ENCODE assay signal across 1 cellular context in the genomic region with DNA sequence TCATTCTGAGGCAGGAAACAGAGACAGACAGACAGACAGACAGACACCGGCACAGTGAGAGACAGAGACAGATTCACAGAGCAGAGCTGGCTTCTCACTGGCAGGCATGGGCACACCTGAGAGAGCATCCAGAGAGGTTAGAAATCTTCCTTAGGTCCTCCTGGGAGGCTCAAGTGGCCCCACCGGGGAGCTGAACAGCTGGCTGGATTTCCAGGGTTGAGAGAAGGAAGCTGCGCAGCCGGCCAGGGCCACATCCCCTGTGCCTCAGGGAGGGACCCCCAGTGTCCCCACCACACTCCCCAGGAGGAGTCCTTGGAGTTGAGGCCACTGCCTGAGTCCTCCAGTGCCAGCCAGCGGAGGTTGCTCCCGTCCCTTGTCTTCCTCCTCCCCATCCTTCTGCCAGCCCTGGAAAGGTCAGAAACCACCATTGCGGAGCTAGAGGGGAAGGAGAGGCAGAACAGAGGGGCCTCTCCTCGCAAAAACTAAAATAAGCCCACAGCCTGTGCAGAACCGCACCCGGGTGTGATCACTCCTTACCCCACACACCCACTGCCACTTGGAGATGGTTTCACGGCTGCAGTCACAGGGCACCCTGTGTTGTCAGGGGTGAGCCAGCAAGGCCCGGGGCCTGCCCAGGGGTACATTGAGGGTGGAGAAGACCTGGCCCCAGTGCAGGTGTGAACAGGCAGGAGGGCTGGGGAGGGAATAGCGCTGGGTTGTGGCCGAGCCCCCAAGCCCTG.
TF ChIP-seq lines count a peak whose summit lies in the region.

No MANE protein-coding gene starts in this region.

TF ChIP-seq in HEK293, 187 proteins besides CTCF, POLR2A, EP300 and RAD21 (continued from another document):
- TF ChIP-seq, protein P1, sequence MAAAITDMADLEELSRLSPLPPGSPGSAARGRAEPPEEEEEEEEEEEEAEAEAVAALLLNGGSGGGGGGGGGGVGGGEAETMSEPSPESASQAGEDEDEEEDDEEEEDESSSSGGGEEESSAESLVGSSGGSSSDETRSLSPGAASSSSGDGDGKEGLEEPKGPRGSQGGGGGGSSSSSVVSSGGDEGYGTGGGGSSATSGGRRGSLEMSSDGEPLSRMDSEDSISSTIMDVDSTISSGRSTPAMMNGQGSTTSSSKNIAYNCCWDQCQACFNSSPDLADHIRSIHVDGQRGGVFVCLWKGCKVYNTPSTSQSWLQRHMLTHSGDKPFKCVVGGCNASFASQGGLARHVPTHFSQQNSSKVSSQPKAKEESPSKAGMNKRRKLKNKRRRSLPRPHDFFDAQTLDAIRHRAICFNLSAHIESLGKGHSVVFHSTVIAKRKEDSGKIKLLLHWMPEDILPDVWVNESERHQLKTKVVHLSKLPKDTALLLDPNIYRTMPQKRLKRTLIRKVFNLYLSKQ (tag by site-specific recombination; IDR thresholded peaks at IDR 0.05; ENCODE audit: borderline replicate concordance) = no peak
